In the genomic region with DNA sequence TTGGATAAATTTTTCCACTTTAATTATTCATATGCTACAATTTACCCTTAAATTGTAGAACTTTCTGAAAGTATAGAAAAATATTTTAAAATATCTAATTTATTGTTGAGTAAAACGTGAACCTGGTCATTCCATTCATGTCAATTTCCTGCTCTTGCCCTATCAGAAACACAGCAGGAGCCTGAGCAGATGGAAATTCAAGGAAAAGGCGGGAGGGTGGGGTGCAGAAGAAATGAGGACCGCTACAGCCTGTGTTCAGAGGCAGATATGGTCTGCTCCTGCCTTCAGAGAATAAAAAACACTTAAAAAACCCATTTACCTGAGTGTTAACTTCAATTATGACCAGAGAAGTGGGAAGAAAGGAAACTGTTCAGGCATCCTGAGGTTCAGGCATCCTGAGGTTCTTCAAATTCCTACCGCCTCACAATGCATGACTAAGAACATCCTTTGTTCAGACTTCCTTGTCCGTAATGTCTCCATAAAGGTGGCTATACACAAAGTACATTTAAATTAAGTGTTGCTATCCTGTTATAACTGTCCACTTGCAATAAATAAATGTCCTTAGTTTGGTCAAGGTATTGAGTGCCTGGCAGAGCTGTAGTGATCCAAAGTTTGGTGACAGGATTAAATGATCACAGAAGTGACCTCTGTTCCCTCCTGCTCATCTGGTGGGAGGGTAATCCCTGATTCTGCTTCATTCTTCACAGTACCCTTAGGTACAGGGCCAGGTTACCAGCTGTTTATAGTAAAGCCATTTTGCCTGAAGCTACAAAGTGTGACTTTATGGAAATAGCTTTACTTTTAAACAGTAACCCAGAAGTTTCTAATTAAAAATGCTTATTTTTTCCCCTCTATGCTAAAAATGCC, we compare ENCODE assay signal across 13 cellular contexts.
A peak's percentile ranks its signal among the peaks of the same experiment; 100 is the strongest.
DNase-seq lines count a peak whose midpoint lies in the region; ATAC-seq, FAIRE-seq and TF ChIP-seq lines count a peak whose summit lies in the region.
"Had no signal": no experiment of that assay in that cellular context is flagged by ENCODE, and none has a peak within 500 bp of the region (broad histone marks: within the 10 kb centered on the region; RNA-seq: fewer than 3 reads in every experiment).

No MANE protein-coding gene starts in this region.

- 95% methylated on average over 5 of the region's 5 CpGs for WGBS in K562 (ENCODE audit: insufficient coverage, low coverage, missing lambda C conversion rate)
- 88 to 91% methylated on average over 3 to 5 of the region's 5 CpGs for whole genome bisulfite sequencing in transverse colon (ENCODE audit: low coverage in 1 of 2), 2 donors

- H2AFZ ChIP-seq in K562 (ENCODE audit: low read depth, low read length) (no peak overlapping the region), neural progenitor cell (replicated peaks) (no peak overlapping the region)

- no peak for TF ChIP-seq POLR2A in K562 (conservative IDR thresholded peaks at IDR 0.05)
- no peak for TF ChIP-seq POLR2A in transverse colon (IDR thresholded peaks at IDR 0.05)

- no peak for TF ChIP-seq EP300 in K562 (IDR thresholded peaks at IDR 0.05; ENCODE audit: low read length)
- no peak for TF ChIP-seq EP300 in transverse colon (IDR thresholded peaks at IDR 0.05; ENCODE audit: low read depth)

- H3K4me1 Mint-ChIP-seq in neural progenitor cell: peaks cover 10% of the 10 kb centered on the region

- H4K20me1 ChIP-seq in K562 (replicated peaks; ENCODE audit: control insufficient read depth, insufficient read depth, low read length) (no peaks in the 10 kb centered on the region), neural progenitor cell (ENCODE audit: low read depth) (no peaks in the 10 kb centered on the region)

- POLR2A ChIA-PET in K562 (lab: Yijun Ruan, JAX): interaction anchor here (0.8 to 1.2 kb wide), 3 partner anchors 8 to 412 kb away, joined by 3 to 6 read pairs (median 5); no protein-coding TSS in a partner anchor

- H3K79me2 ChIP-seq in K562 (ENCODE audit: control insufficient read depth, insufficient read depth, low read length) (peaks cover 70% of the 10 kb centered on the region), neural progenitor cell (ENCODE audit: low read depth) (no peaks in the 10 kb centered on the region)

- peaks cover 11% of the 10 kb centered on the region for H3F3A ChIP-seq in neural progenitor cell (ENCODE audit: low read depth)

- H3K9me3 ChIP-seq in K562 (replicated peaks; ENCODE audit: control insufficient read depth, insufficient read depth, low read depth, low read length) (no peaks in the 10 kb centered on the region), neural progenitor cell (ENCODE audit: low read depth) (no peaks in the 10 kb centered on the region), ascending aorta (no peaks in the 10 kb centered on the region), transverse colon (no peaks in the 10 kb centered on the region)

- in situ Hi-C loops in K562 (cut with MboI) (no loop called here), transverse colon (cut with MboI; ENCODE audit: low pct_ligation_motif_present in 1 of 4, low pct_unique_long_range_greater_than_20kb in 1 of 4, low sequenced_read_pairs in 3 of 4) (no loop called here)

- ATAC-seq in GM19467 (IDR thresholded peaks at IDR 0.05; ENCODE audit: unreplicated experiment) (peak; percentile 48), HG03025 (IDR thresholded peaks at IDR 0.05; ENCODE audit: low FRiP score, unreplicated experiment) (peak; percentile 10), K562 (peak; percentile 28; the same call in 1 of the 3 replicates)

- H3K9ac ChIP-seq in K562 (ENCODE audit: insufficient read depth in 1 of 2, low read depth in 2 of 2, low read length in 2 of 2): no peak overlapping the region
- H3K9ac ChIP-seq in neural progenitor cell: no peak overlapping the region

- H3K4me3 ChIP-seq in K562 (no peak overlapping the region), neural progenitor cell (no peak overlapping the region), ascending aorta (no peak overlapping the region), transverse colon (no peak overlapping the region)
- H3K4me3 ChIP-seq: esophagus muscularis mucosa had no signal

- no peaks in the 10 kb centered on the region for H3K27me3 Mint-ChIP-seq in neural progenitor cell (ENCODE audit: insufficient read depth, low read depth)
- H3K27me3 Mint-ChIP-seq: stimulated activated naive CD8-positive, alpha-beta T cell treated with anti-CD3 and anti-CD28 coated beads, Interleukin-15, Interleukin-2, amounts not matched to agents 100 ng/mL and 50 ng/mL, for 24 hours had no signal

- no peak overlapping the region for H3K4me3 Mint-ChIP-seq in neural progenitor cell
- H3K4me3 Mint-ChIP-seq: stimulated activated naive CD8-positive, alpha-beta T cell treated with anti-CD3 and anti-CD28 coated beads, Interleukin-15, Interleukin-2, amounts not matched to agents 100 ng/mL and 50 ng/mL, for 24 hours had no signal

- no TSS peak for BruUV-seq in K562 (replicated peaks; lab: Mats Ljungman, UMichigan)

- H3K36me3 Mint-ChIP-seq in neural progenitor cell: peaks cover 2% of the 10 kb centered on the region

- CTCF ChIA-PET in K562 (lab: Yijun Ruan, JAX; ENCODE audit: low intra/inter-chr PET ratio): no interaction called here

- H3K36me3 ChIP-seq in K562 (ENCODE audit: control insufficient read depth, insufficient read depth, low read length) (peaks cover 73% of the 10 kb centered on the region), neural progenitor cell (no peaks in the 10 kb centered on the region), ascending aorta (peaks cover 0 to 4% of the 10 kb centered on the region in 2 donors), transverse colon (no peaks in the 10 kb centered on the region)

- peaks cover 8% of the 10 kb centered on the region for H3K9me3 Mint-ChIP-seq in neural progenitor cell
- H3K9me3 Mint-ChIP-seq: stimulated activated naive CD8-positive, alpha-beta T cell treated with anti-CD3 and anti-CD28 coated beads, Interleukin-15, Interleukin-2, amounts not matched to agents 100 ng/mL and 50 ng/mL, for 24 hours had no signal

- H3K27ac ChIP-seq in K562 (ENCODE audit: extremely low read depth, low read depth, low read length): no peak overlapping the region
- no peak overlapping the region for H3K27ac ChIP-seq in neural progenitor cell
- H3K27ac ChIP-seq in ascending aorta: no peak overlapping the region
- peak overlapping the region in 1 of 4 donors; percentile 24 for H3K27ac ChIP-seq in transverse colon
- H3K27ac ChIP-seq: VCaP had no signal

- H3K4me2 ChIP-seq in K562 (ENCODE audit: insufficient read depth, low read length) (no peak overlapping the region), neural progenitor cell (no peak overlapping the region)

- no peak overlapping the region for H3K27ac Mint-ChIP-seq in neural progenitor cell
- H3K27ac Mint-ChIP-seq: stimulated activated naive CD8-positive, alpha-beta T cell treated with anti-CD3 and anti-CD28 coated beads, Interleukin-15, Interleukin-2, amounts not matched to agents 100 ng/mL and 50 ng/mL, for 24 hours had no signal

- TF ChIP-seq CTCF in K562 (IDR thresholded peaks at IDR 0.05 in 2 of 3, conservative IDR thresholded peaks at IDR 0.05 in 1 of 3; ENCODE audit: insufficient read depth in 2 of 3, low read depth in 1 of 3, low read length in 3 of 3): no peak
- no peak for TF ChIP-seq CTCF in neural progenitor cell (IDR thresholded peaks at IDR 0.05)
- TF ChIP-seq CTCF in ascending aorta (IDR thresholded peaks at IDR 0.05): no peak
- TF ChIP-seq CTCF in transverse colon (IDR thresholded peaks at IDR 0.05): no peak

- H3K4me1 ChIP-seq in K562 (replicated peaks in 1 of 2; ENCODE audit: control insufficient read depth in 2 of 2, insufficient read depth in 2 of 2, low read length in 2 of 2) (no peaks in the 10 kb centered on the region), neural progenitor cell (peaks cover 6% of the 10 kb centered on the region), ascending aorta (no peaks in the 10 kb centered on the region), transverse colon (peaks cover 0 to 10% (median 6%) of the 10 kb centered on the region in 4 donors)

- FAIRE-seq in K562 (lab: Jason Lieb, UNC): no peak

- no peak for DNase-seq in K562 (ENCODE audit: extremely low read depth in 1 of 4, low spot score in 3 of 4)
- DNase-seq in neural progenitor cell (ENCODE audit: low spot score): peak; percentile 54
- no peak for DNase-seq in RKO (ENCODE audit: low spot score)
- DNase-seq in ascending aorta (ENCODE audit: low spot score in 2 of 2): no peak
- no peak for DNase-seq in transverse colon
- no peak for DNase-seq in HuH-7 (ENCODE audit: low spot score)
- DNase-seq: activated naive CD4-positive, alpha-beta T cell treated with Interleukin-2 at 50 U/mL for 16 hours; DND-41 had no signal

- intact Hi-C loops in K562 (cut with micrococcal nuclease): no loop called here
- intact Hi-C loops in ascending aorta (cut with DNase I): no loop called here
- intact Hi-C loops in transverse colon (cut with DNase I; ENCODE audit: low total_unique reads): no loop called here

- TF ChIP-seq RAD21 in K562 (CRISPR knock-in tag; conservative IDR thresholded peaks at IDR 0.05 in 1 of 2, IDR thresholded peaks at IDR 0.05 in 1 of 2): no peak

- H3K27me3 ChIP-seq in K562 (ENCODE audit: control insufficient read depth in 2 of 2, insufficient read depth in 2 of 2, low read length in 2 of 2) (no peaks in the 10 kb centered on the region), neural progenitor cell (no peaks in the 10 kb centered on the region), ascending aorta (no peaks in the 10 kb centered on the region), transverse colon (no peaks in the 10 kb centered on the region)
- H3K27me3 ChIP-seq: esophagus muscularis mucosa had no signal

- no peaks in the 10 kb centered on the region for H3K9me1 ChIP-seq in K562 (ENCODE audit: control insufficient read depth, insufficient read depth, low read length)

TF ChIP-seq in K562, 482 proteins besides CTCF, POLR2A, EP300 and RAD21 (continues in another document):
- no peak for TF ChIP-seq ZNF3 (CRISPR knock-in tag; IDR thresholded peaks at IDR 0.05)
- TF ChIP-seq NFIC (IDR thresholded peaks at IDR 0.05): no peak
- TF ChIP-seq, protein P1, sequence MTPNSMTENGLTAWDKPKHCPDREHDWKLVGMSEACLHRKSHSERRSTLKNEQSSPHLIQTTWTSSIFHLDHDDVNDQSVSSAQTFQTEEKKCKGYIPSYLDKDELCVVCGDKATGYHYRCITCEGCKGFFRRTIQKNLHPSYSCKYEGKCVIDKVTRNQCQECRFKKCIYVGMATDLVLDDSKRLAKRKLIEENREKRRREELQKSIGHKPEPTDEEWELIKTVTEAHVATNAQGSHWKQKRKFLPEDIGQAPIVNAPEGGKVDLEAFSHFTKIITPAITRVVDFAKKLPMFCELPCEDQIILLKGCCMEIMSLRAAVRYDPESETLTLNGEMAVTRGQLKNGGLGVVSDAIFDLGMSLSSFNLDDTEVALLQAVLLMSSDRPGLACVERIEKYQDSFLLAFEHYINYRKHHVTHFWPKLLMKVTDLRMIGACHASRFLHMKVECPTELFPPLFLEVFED (CRISPR knock-in tag; conservative IDR thresholded peaks at IDR 0.05): no peak
- no peak for TF ChIP-seq NR3C1 (CRISPR knock-in tag; IDR thresholded peaks at IDR 0.05)
